ENCODE assay signal across 28 cellular contexts in genomic region chr2:168452781-168453180, GRCh38.
"Had no signal": no experiment of that assay in that cellular context is flagged by ENCODE, and none has a peak within 500 bp of the region (broad histone marks: within the 10 kb centered on the region; RNA-seq: fewer than 3 reads in every experiment).

No MANE protein-coding gene starts in this region.

- H3K36me3 ChIP-seq: left lung, lower lobe of right lung, ovary, prostate gland, stomach, thyroid gland, transverse colon, upper lobe of right lung had no signal

- H3K36me3 Mint-ChIP-seq: natural killer cell treated with Interleukin-12 subunit alpha and Interleukin-12 subunit beta and Interleukin-15 and Interleukin-18, amount 100 ng/mL, for 72 hours; stimulated activated naive B cell treated with anti-CD40 and anti-IgM and Interleukin-4, amounts not matched to agents 10 μg/mL and 1 μg/mL and 100 μg/mL, for 72 hours had no signal

- H3K4me3 ChIP-seq: left lung, lower lobe of right lung, mucosa of descending colon, ovary, prostate gland, skin epidermis, stomach, testis, thyroid gland, transverse colon, upper lobe of right lung had no signal

- FAIRE-seq: kidney, urothelium cell line had no signal

- DNase-seq: hippocampal formation; kidney; left colon; left lung; lower lobe of right lung; midbrain; mucosa of descending colon; naive thymus-derived CD4-positive, alpha-beta T cell; ovary; posterior cingulate gyrus; retina; right cardiac atrium; stimulated activated CD4-positive, alpha-beta T cell treated with anti-CD3 and anti-CD28 coated beads, Interleukin-12 subunit alpha, Interleukin-12 subunit beta, amount 100 ng/mL, for 4 hours; stimulated activated CD4-positive, alpha-beta T cell treated with anti-CD3 and anti-CD28 coated beads, Interleukin-15, amount 100 ng/mL, for 24 hours; stimulated activated CD4-positive, alpha-beta T cell treated with anti-CD3 and anti-CD28 coated beads, Interleukin-2, amount 100 ng/mL, for 24 hours; stimulated activated CD4-positive, alpha-beta T cell treated with anti-CD3 and anti-CD28 coated beads, Interleukin-4, amount 100 ng/mL, for 1 hour; stimulated activated naive B cell treated with anti-CD40 and anti-IgM and Interleukin-4, amounts not matched to agents 10 μg/mL and 1 μg/mL and 100 μg/mL, for 72 hours; stimulated activated naive CD8-positive, alpha-beta T cell treated with anti-CD3 and anti-CD28 coated beads, Interleukin-15, Interleukin-2, amounts not matched to agents 100 U/mL and 50 U/mL, for 24 hours; stomach; testis; thyroid gland; transverse colon; upper lobe of right lung had no signal

- H3K4me1 ChIP-seq: prostate gland, upper lobe of right lung had no signal

- H3K27me3 ChIP-seq: ovary, stomach, testis, thyroid gland, transverse colon, upper lobe of right lung had no signal

- H3K27ac ChIP-seq: left lung, lower lobe of right lung, ovary, prostate gland, skin epidermis, stomach, testis, thyroid gland, transverse colon, upper lobe of right lung had no signal

- H3K27me3 Mint-ChIP-seq: naive thymus-derived CD4-positive, alpha-beta T cell; stimulated activated naive B cell treated with anti-CD40 and anti-IgM and Interleukin-4, amounts not matched to agents 10 μg/mL and 1 μg/mL and 100 μg/mL, for 72 hours had no signal

- H3K9me3 ChIP-seq: left lung, lower lobe of right lung, mucosa of descending colon, ovary, prostate gland, stomach, testis, thyroid gland, upper lobe of right lung had no signal

- H3K27ac Mint-ChIP-seq: naive thymus-derived CD4-positive, alpha-beta T cell; natural killer cell treated with Interleukin-12 subunit alpha and Interleukin-12 subunit beta and Interleukin-15 and Interleukin-18, amount 100 ng/mL, for 72 hours; stimulated activated naive B cell treated with anti-CD40 and anti-IgM and Interleukin-4, amounts not matched to agents 10 μg/mL and 1 μg/mL and 100 μg/mL, for 72 hours had no signal

- H3K9me3 Mint-ChIP-seq: natural killer cell treated with Interleukin-12 subunit alpha and Interleukin-12 subunit beta and Interleukin-15 and Interleukin-18, amount 100 ng/mL, for 72 hours; stimulated activated naive B cell treated with anti-CD40 and anti-IgM and Interleukin-4, amounts not matched to agents 10 μg/mL and 1 μg/mL and 100 μg/mL, for 72 hours had no signal

- ATAC-seq: left colon; left lung; lower lobe of right lung; mucosa of descending colon; naive thymus-derived CD4-positive, alpha-beta T cell; natural killer cell treated with Interleukin-12 subunit alpha and Interleukin-12 subunit beta and Interleukin-15 and Interleukin-18, amount 100 ng/mL, for 72 hours; right cardiac atrium; sciatic nerve; stimulated activated naive B cell treated with anti-CD40 and anti-IgM and Interleukin-4, amounts not matched to agents 10 μg/mL and 1 μg/mL and 100 μg/mL, for 72 hours; stimulated activated naive CD8-positive, alpha-beta T cell treated with anti-CD3 and anti-CD28 coated beads, Interleukin-15, Interleukin-2, amounts not matched to agents 100 U/mL and 50 U/mL, for 24 hours; upper lobe of right lung had no signal

- H3K4me3 Mint-ChIP-seq: naive thymus-derived CD4-positive, alpha-beta T cell; natural killer cell treated with Interleukin-12 subunit alpha and Interleukin-12 subunit beta and Interleukin-15 and Interleukin-18, amount 100 ng/mL, for 72 hours; stimulated activated naive B cell treated with anti-CD40 and anti-IgM and Interleukin-4, amounts not matched to agents 10 μg/mL and 1 μg/mL and 100 μg/mL, for 72 hours had no signal
